In genomic region chr19:2269244-2270156, GRCh38 we compare ENCODE assay signal across 9 cellular contexts. TPM values are rescaled to one million over a fixed set of nuclear protein-coding genes. Genes with fewer than 3 reads are reported as not detected.
A peak's percentile ranks its signal among the peaks of the same experiment; 100 is the strongest.
DNase-seq lines count a peak whose midpoint lies in the region; ATAC-seq lines count a peak whose summit lies in the region.
"Had no signal": no experiment of that assay in that cellular context is flagged by ENCODE, and none has a peak within 500 bp of the region (broad histone marks: within the 10 kb centered on the region; RNA-seq: fewer than 3 reads in every experiment).

No MANE protein-coding gene starts in this region.

- intact Hi-C loops in left colon (cut with DNase I, micrococcal nuclease): loop anchor here (5.0 to 10.0 kb wide), 2 partner anchors 112 to 125 kb away; no protein-coding TSS in a partner anchor

- peak; percentile 100 for DNase-seq in AG20443 (ENCODE audit: low spot score)
- peak; percentile 93 for DNase-seq in NCI-H510A treated with DMSO at 0.1 percent for 48 hours (lab: John Stamatoyannopoulos, UW)
- DNase-seq in activated CD4-positive, alpha-beta T cell treated with anti-CD3 and anti-CD28 coated beads for 4 hours: peak; percentile 97 to 98
- peak; percentile 97 to 98 for DNase-seq in left colon
- DNase-seq in stimulated activated CD4-positive, alpha-beta T cell treated with anti-CD3 and anti-CD28 coated beads, Interleukin-1b, Interleukin-23, amount 100 ng/mL, for 4 hours (ENCODE audit: low read depth in 2 of 2): peak; percentile 98 to 99

- ATAC-seq in GM19025 (IDR thresholded peaks at IDR 0.05; ENCODE audit: low read depth, unreplicated experiment) (peak; percentile 61), HG03432 (IDR thresholded peaks at IDR 0.05; ENCODE audit: unreplicated experiment) (peak; percentile 62), left colon (peak; percentile 79)

- peak overlapping the region; percentile 97 for H3K27ac ChIP-seq in cingulate gyrus (ENCODE audit: low read depth, low read length)

RNA-seq across cellular contexts. Expression of gene PEAK3, which starts 12.5 kb away (rescaled TPM):
- under 1 TPM; 0.15 to 0.78 TPM for total RNA-seq in left colon

RNA-seq across cellular contexts. Expression of gene JSRP1, which starts 13.3 kb away (rescaled TPM):
- 1 to 10 TPM in 1 of 2 donors, under 1 TPM in 1; 0.55 to 2.6 TPM for total RNA-seq in left colon
- total RNA-seq: T-helper 1 cell treated with Interleukin-12 subunit alpha and Interleukin-12 subunit beta and Interleukin-4 antibody, amounts not matched to agents 30 ng/mL and 1 ng/mL, for 36 hours had no signal

RNA-seq across cellular contexts. Expression of gene AMH, which starts 20.4 kb away (rescaled TPM):
- total RNA-seq in left colon: 1 to 10 TPM; 1.6 to 1.7 TPM

RNA-seq across cellular contexts. Expression of gene SF3A2, which starts 32.9 kb away (rescaled TPM):
- 10 to 100 TPM; 60.3 to 62.7 TPM for total RNA-seq in left colon

RNA-seq across cellular contexts. Expression of gene PLEKHJ1, which starts 33.4 kb away (rescaled TPM):
- total RNA-seq in left colon: 100 to 1,000 TPM; 198 to 213 TPM

Comparison
In these comparisons a context has a peak if more than half of its experiments do, and no peak if none do; other contexts are left out.
1. Peak in every context shown above with its lines: DNase-seq, ATAC-seq and H3K27ac ChIP-seq.